In genomic region chr3:13575459-13576061, GRCh38 we compare ENCODE assay signal across 14 cellular contexts. TPM values are rescaled to one million over a fixed set of nuclear protein-coding genes. Genes with fewer than 3 reads are reported as not detected.
DNase-seq lines count a peak whose midpoint lies in the region; ATAC-seq and TF ChIP-seq lines count a peak whose summit lies in the region.
"Had no signal": no experiment of that assay in that cellular context is flagged by ENCODE, and none has a peak within 500 bp of the region (broad histone marks: within the 10 kb centered on the region; RNA-seq: fewer than 3 reads in every experiment).

No MANE protein-coding gene starts in this region.

- no peak overlapping the region for H3K27ac Mint-ChIP-seq in GM23338
- H3K27ac Mint-ChIP-seq in stimulated activated naive B cell treated with anti-CD40 and anti-IgM and Interleukin-4, amounts not matched to agents 10 μg/mL and 1 μg/mL and 100 μg/mL, for 72 hours, result no peak overlapping the region
- H3K27ac Mint-ChIP-seq: activated CD4-positive, alpha-beta T cell treated with anti-CD3 and anti-CD28 coated beads for 36 hours; activated T-helper 1 cell treated with anti-CD3 and anti-CD28 coated beads, Interleukin-12 subunit alpha, Interleukin-12 subunit beta, Interleukin-2, Interleukin-4 antibody, amounts not matched to agents 30 ng/mL and 10 ng/mL and 1 ng/mL, durations not matched to agents 14 hours and 24 hours and 36 hours; progenitor cell of endocrine pancreas had no signal

- no peaks in the 10 kb centered on the region for H3K9me2 ChIP-seq in GM23338 (ENCODE audit: insufficient read depth)
- H3K9me2 ChIP-seq in SK-N-SH, result no peaks in the 10 kb centered on the region

- H3K27me3 Mint-ChIP-seq in GM23338 (ENCODE audit: insufficient read depth, low read depth, poor library complexity), result peaks cover 10% of the 10 kb centered on the region
- peaks cover 0 to 4% of the 10 kb centered on the region in 2 donors for H3K27me3 Mint-ChIP-seq in stimulated activated naive B cell treated with anti-CD40 and anti-IgM and Interleukin-4, amounts not matched to agents 10 μg/mL and 1 μg/mL and 100 μg/mL, for 72 hours
- H3K27me3 Mint-ChIP-seq: activated CD4-positive, alpha-beta T cell treated with anti-CD3 and anti-CD28 coated beads for 36 hours; CD4-positive, CD25-positive, alpha-beta regulatory T cell had no signal

- no peak overlapping the region for H3K4me3 Mint-ChIP-seq in GM23338
- H3K4me3 Mint-ChIP-seq in stimulated activated naive B cell treated with anti-CD40 and anti-IgM and Interleukin-4, amounts not matched to agents 10 μg/mL and 1 μg/mL and 100 μg/mL, for 72 hours, result no peak overlapping the region
- H3K4me3 Mint-ChIP-seq: activated CD4-positive, alpha-beta T cell treated with anti-CD3 and anti-CD28 coated beads for 36 hours; activated T-helper 1 cell treated with anti-CD3 and anti-CD28 coated beads, Interleukin-12 subunit alpha, Interleukin-12 subunit beta, Interleukin-2, Interleukin-4 antibody, amounts not matched to agents 30 ng/mL and 10 ng/mL and 1 ng/mL, durations not matched to agents 14 hours and 24 hours and 36 hours had no signal

- H3K36me3 ChIP-seq in GM23338 (ENCODE audit: insufficient read depth), result no peaks in the 10 kb centered on the region
- no peaks in the 10 kb centered on the region for H3K36me3 ChIP-seq in SK-N-SH (replicated peaks in 1 of 2; ENCODE audit: control insufficient read depth in 1 of 2, insufficient read depth in 2 of 2, low read length in 1 of 2)
- peaks cover 3% of the 10 kb centered on the region for H3K36me3 ChIP-seq in left ventricle myocardium inferior

- H3K79me2 ChIP-seq in GM23338 (replicated peaks; ENCODE audit: insufficient read depth) (no peaks in the 10 kb centered on the region), SK-N-SH (ENCODE audit: insufficient read depth) (no peaks in the 10 kb centered on the region)

- TF ChIP-seq CTCF in GM23338 (conservative IDR thresholded peaks at IDR 0.05; ENCODE audit: low read depth in 2 of 2), result no peak
- no peak for TF ChIP-seq CTCF in SK-N-SH (IDR thresholded peaks at IDR 0.05)
- TF ChIP-seq CTCF in left ventricle myocardium inferior (IDR thresholded peaks at IDR 0.05; ENCODE audit: borderline replicate concordance), result no peak

- H2AFZ ChIP-seq in GM23338 (no peak overlapping the region), SK-N-SH (ENCODE audit: low read depth) (no peak overlapping the region)

- H3K4me1 Mint-ChIP-seq in GM23338, result peaks cover 21% of the 10 kb centered on the region
- H3K4me1 Mint-ChIP-seq in stimulated activated naive B cell treated with anti-CD40 and anti-IgM and Interleukin-4, amounts not matched to agents 10 μg/mL and 1 μg/mL and 100 μg/mL, for 72 hours, result peaks cover 0 to 2% of the 10 kb centered on the region in 2 donors
- H3K4me1 Mint-ChIP-seq: CD4-positive, CD25-positive, alpha-beta regulatory T cell had no signal

- H3K4me3 ChIP-seq in GM23338, result no peak overlapping the region
- H3K4me3 ChIP-seq in SK-N-SH (ENCODE audit: low read depth in 2 of 2, low read length in 1 of 2), result no peak overlapping the region
- H3K4me3 ChIP-seq in left ventricle myocardium inferior, result no peak overlapping the region
- no peak overlapping the region for H3K4me3 ChIP-seq in skin epidermis

- H3K27ac ChIP-seq in GM23338 (ENCODE audit: low read depth) (no peak overlapping the region), SK-N-SH (ENCODE audit: low read depth in 2 of 2, low read length in 1 of 2) (peak overlapping the region in 1 of 2 experiments; percentile 99; a peak in 3 of 4 replicates), left ventricle myocardium inferior (replicated peaks) (peak overlapping the region; percentile 36), skin epidermis (peak overlapping the region in 13 of 21 experiments; percentile 7 to 70 (median 45))

- H3K9me3 ChIP-seq in SK-N-SH, result no peaks in the 10 kb centered on the region
- no peaks in the 10 kb centered on the region for H3K9me3 ChIP-seq in left ventricle myocardium inferior (replicated peaks)

- ATAC-seq in GM23338 (peak; percentile 18), GM19035 (IDR thresholded peaks at IDR 0.05; ENCODE audit: unreplicated experiment) (no peak)
- no peak for ATAC-seq in stimulated activated naive B cell treated with anti-CD40 and anti-IgM and Interleukin-4, amounts not matched to agents 10 μg/mL and 1 μg/mL and 100 μg/mL, for 72 hours (replicated peaks)

- TF ChIP-seq EP300 in SK-N-SH (IDR thresholded peaks at IDR 0.05; ENCODE audit: borderline replicate concordance in 1 of 2, low read depth in 1 of 2, low read length in 1 of 2), result peak in 1 of 2 experiments; percentile 72; a peak in 2 of 4 replicates

- H3F3A ChIP-seq in GM23338 (replicated peaks; ENCODE audit: low read depth) (no peaks in the 10 kb centered on the region), SK-N-SH (replicated peaks; ENCODE audit: insufficient read depth) (no peaks in the 10 kb centered on the region)

- no peaks in the 10 kb centered on the region for H3K9me3 Mint-ChIP-seq in GM23338
- no peaks in the 10 kb centered on the region for H3K9me3 Mint-ChIP-seq in stimulated activated naive B cell treated with anti-CD40 and anti-IgM and Interleukin-4, amounts not matched to agents 10 μg/mL and 1 μg/mL and 100 μg/mL, for 72 hours
- H3K9me3 Mint-ChIP-seq: activated T-helper 1 cell treated with anti-CD3 and anti-CD28 coated beads, Interleukin-12 subunit alpha, Interleukin-12 subunit beta, Interleukin-2, Interleukin-4 antibody, amounts not matched to agents 30 ng/mL and 10 ng/mL and 1 ng/mL, durations not matched to agents 14 hours and 24 hours and 36 hours; CD4-positive, CD25-positive, alpha-beta regulatory T cell had no signal

- intact Hi-C loops in left ventricle myocardium inferior (cut with micrococcal nuclease), result no loop called here

- H3K4me1 ChIP-seq in GM23338 (ENCODE audit: insufficient read depth), result no peaks in the 10 kb centered on the region
- peaks cover 3 to 74% of the 10 kb centered on the region in 2 experiments; a peak in 2 of 4 replicates for H3K4me1 ChIP-seq in SK-N-SH (ENCODE audit: control insufficient read depth in 1 of 2, insufficient read depth in 2 of 2, low read depth in 1 of 2, low read length in 1 of 2)
- H3K4me1 ChIP-seq in left ventricle myocardium inferior, result peaks cover 39% of the 10 kb centered on the region

- DNase-seq in GM23338 (ENCODE audit: low spot score) (no peak), SK-N-SH (peak; percentile 92), left ventricle myocardium inferior (peak; percentile 46), AG08395 (ENCODE audit: low spot score) (no peak), iPS-NIHi7 (ENCODE audit: extremely low spot score) (no peak)
- DNase-seq in stimulated activated naive B cell treated with anti-CD40 and anti-IgM and Interleukin-4, amounts not matched to agents 10 μg/mL and 1 μg/mL and 100 μg/mL, for 72 hours, result no peak
- DNase-seq: CD4-positive, CD25-positive, alpha-beta regulatory T cell; NCI-H2171 had no signal

- H3K27me3 ChIP-seq in GM23338 (ENCODE audit: insufficient read depth), result no peaks in the 10 kb centered on the region
- no peaks in the 10 kb centered on the region for H3K27me3 ChIP-seq in SK-N-SH (ENCODE audit: insufficient read depth)
- no peaks in the 10 kb centered on the region for H3K27me3 ChIP-seq in left ventricle myocardium inferior (ENCODE audit: low read depth)

- no peak; the same call in 1 of the 2 replicates for TF ChIP-seq RAD21 in SK-N-SH (IDR thresholded peaks at IDR 0.05; ENCODE audit: low read length)

- H4K20me1 ChIP-seq in GM23338 (replicated peaks; ENCODE audit: insufficient read depth) (no peaks in the 10 kb centered on the region), SK-N-SH (ENCODE audit: insufficient read depth) (no peaks in the 10 kb centered on the region)

- no peak overlapping the region for H3K9ac ChIP-seq in SK-N-SH

- WGBS in SK-N-SH (ENCODE audit: low lambda C conversion rate), result 70% methylated on average over 11 of the region's 11 CpGs

- no peak overlapping the region for H3K4me2 ChIP-seq in GM23338
- H3K4me2 ChIP-seq in SK-N-SH, result no peak overlapping the region

- POLR2A ChIA-PET in SK-N-SH (lab: Yijun Ruan, JAX), result interaction anchor here (0.7 to 3.0 kb wide), 7 partner anchors 9 to 79 kb away, joined by 3 to 41 read pairs (median 6); partner anchors contain the start of gene FBLN2

- H3K36me3 Mint-ChIP-seq in GM23338 (ENCODE audit: low read depth), result no peaks in the 10 kb centered on the region
- no peaks in the 10 kb centered on the region for H3K36me3 Mint-ChIP-seq in stimulated activated naive B cell treated with anti-CD40 and anti-IgM and Interleukin-4, amounts not matched to agents 10 μg/mL and 1 μg/mL and 100 μg/mL, for 72 hours
- H3K36me3 Mint-ChIP-seq: CD4-positive, CD25-positive, alpha-beta regulatory T cell had no signal

- CTCF ChIA-PET in SK-N-SH (lab: Yijun Ruan, JAX), result interaction anchor here (0.7 to 12.6 kb wide), 6 partner anchors 9 to 80 kb away, joined by 3 to 138 read pairs (median 6); no protein-coding TSS in a partner anchor

TF ChIP-seq in GM23338, 12 proteins besides CTCF, POLR2A, EP300 and RAD21 (continues in another document):
- no peak for TF ChIP-seq EZH2 (IDR thresholded peaks at IDR 0.05; ENCODE audit: low read depth, unreplicated experiment)

TF ChIP-seq in SK-N-SH, 30 proteins besides CTCF, POLR2A, EP300 and RAD21:
- TF ChIP-seq GATA2 (CRISPR knock-in tag; IDR thresholded peaks at IDR 0.05) (peak; percentile 54; the same call in 1 of the 2 replicates), CHD2 (IDR thresholded peaks at IDR 0.05; ENCODE audit: low read length, partially characterized antibody) (peak; percentile 88), MXI1 (IDR thresholded peaks at IDR 0.05; ENCODE audit: low read depth, low read length) (peak; percentile 96), TEAD4 (IDR thresholded peaks at IDR 0.05; ENCODE audit: borderline replicate concordance, insufficient read depth) (no peak)

RNA-seq across cellular contexts. Expression of gene FBLN2, which starts 26.6 kb away (rescaled TPM):
- 24.9 and 26.8 TPM in 2 replicates for total RNA-seq in GM23338 (2014; rRNA removed; shearing (Covaris generic))
- polyA plus RNA-seq in GM23338 (2016; fragmentation: Nextera tagmentation; extraction: Ambion mirVana), result 18.8 and 24.4 TPM in 2 replicates
- polyA plus RNA-seq in SK-N-SH (2012; rRNA removed), result 4.8 and 5.2 TPM in 2 replicates
- polyA plus RNA-seq in SK-N-SH (2012; cell fraction: cytosol; rRNA removed), result 1.5 and 2.6 TPM in 2 replicates
- 4.4 and 5.2 TPM in 2 replicates for polyA plus RNA-seq in SK-N-SH (2012; cell fraction: nucleus; rRNA removed)
- total RNA-seq in left ventricle myocardium inferior, result 56.7 TPM
- total RNA-seq: activated T-helper 1 cell treated with anti-CD3 and anti-CD28 coated beads, Interleukin-12 subunit alpha, Interleukin-12 subunit beta, Interleukin-2, Interleukin-4 antibody, amounts not matched to agents 30 ng/mL and 10 ng/mL and 1 ng/mL, durations not matched to agents 14 hours and 24 hours and 36 hours; CD4-positive, CD25-positive, alpha-beta regulatory T cell; T-helper 1 cell treated with Interleukin-12 subunit alpha and Interleukin-12 subunit beta and Interleukin-4 antibody, amounts not matched to agents 30 ng/mL and 1 ng/mL, for 36 hours had no signal
- polyA plus RNA-seq: CD4-positive, CD25-positive, alpha-beta regulatory T cell had no signal

Comparison
In these comparisons a context has a peak if more than half of its experiments do, and no peak if none do; other contexts are left out.
1. DNase-seq: peak in SK-N-SH (single experiment) and left ventricle myocardium inferior (single experiment); none in GM23338 (single experiment), stimulated activated naive B cell treated with anti-CD40 and anti-IgM and Interleukin-4, amounts not matched to agents 10 μg/mL and 1 μg/mL and 100 μg/mL, for 72 hours (single experiment), AG08395 (single experiment) and iPS-NIHi7 (single experiment).